Comparison of ENCODE assay signal across 19 cellular contexts in the genomic region with DNA sequence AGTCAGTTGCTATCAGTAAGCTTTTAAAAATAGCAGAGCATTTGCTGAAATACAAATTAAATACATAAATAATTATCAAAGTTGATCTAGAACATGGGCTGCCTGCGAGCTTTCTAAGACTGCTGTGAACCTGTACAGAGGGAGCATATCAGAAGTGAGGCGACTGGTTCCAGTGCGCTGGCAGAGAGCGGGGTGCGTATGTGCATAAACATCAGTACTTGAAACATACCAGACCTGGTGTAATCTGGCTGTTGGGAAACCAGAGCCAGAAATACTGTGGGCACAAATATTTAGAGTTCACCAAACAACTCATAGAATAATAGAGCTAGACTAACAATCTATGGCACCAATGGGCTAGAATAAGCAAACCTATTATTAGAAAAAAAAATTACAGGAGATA. TPM values are rescaled to one million over a fixed set of nuclear protein-coding genes. Genes with fewer than 3 reads are reported as not detected.
A peak's percentile ranks its signal among the peaks of the same experiment; 100 is the strongest.
DNase-seq lines count a peak whose midpoint lies in the region; ATAC-seq and TF ChIP-seq lines count a peak whose summit lies in the region.
"Had no signal": no experiment of that assay in that cellular context is flagged by ENCODE, and none has a peak within 500 bp of the region (broad histone marks: within the 10 kb centered on the region; RNA-seq: fewer than 3 reads in every experiment).

No MANE protein-coding gene starts in this region.

- H3K9me3 Mint-ChIP-seq in activated naive CD4-positive, alpha-beta T cell treated with anti-CD3 and anti-CD28 coated beads, Interleukin-2, amount 50 U/mL, for 24 hours: no peaks in the 10 kb centered on the region
- H3K9me3 Mint-ChIP-seq: CD8-positive, alpha-beta T cell had no signal

- peaks cover 11% of the 10 kb centered on the region for H3K36me3 Mint-ChIP-seq in activated naive CD4-positive, alpha-beta T cell treated with anti-CD3 and anti-CD28 coated beads, Interleukin-2, amount 50 U/mL, for 24 hours

- H3K4me1 Mint-ChIP-seq in activated naive CD4-positive, alpha-beta T cell treated with anti-CD3 and anti-CD28 coated beads, Interleukin-2, amount 50 U/mL, for 24 hours: peaks cover under 1% of the 10 kb centered on the region

- TF ChIP-seq POLR2A in sigmoid colon (IDR thresholded peaks at IDR 0.05): no peak
- TF ChIP-seq POLR2A in right lobe of liver (IDR thresholded peaks at IDR 0.05): no peak

- ATAC-seq in GM21367 (IDR thresholded peaks at IDR 0.05; ENCODE audit: unreplicated experiment) (no peak), right lobe of liver (no peak)
- ATAC-seq: CD8-positive, alpha-beta T cell had no signal

- DNase-seq in activated naive CD4-positive, alpha-beta T cell (lab: John Stamatoyannopoulos, UW): no peak
- DNase-seq in fibroblast of villous mesenchyme (ENCODE audit: low read depth) (peak; percentile 15), mucosa of gallbladder (ENCODE audit: low spot score) (peak; percentile 24), sigmoid colon (peak; percentile 76), hippocampal formation (lab: John Stamatoyannopoulos, UW) (no peak), right lobe of liver (no peak)
- DNase-seq: AML-193; C1 segment of cervical spinal cord; CD8-positive, alpha-beta T cell; DND-41; Karpas-422; NCI-H1694; NCI-H2081; NCI-H2171; NCI-H345; NCI-H524 treated with DMSO at 0.1 percent for 48 hours; OCI-M1 had no signal

- intact Hi-C loops in sigmoid colon (cut with DNase I): no loop called here
- intact Hi-C loops in right lobe of liver (cut with DNase I): no loop called here

- H3K4me3 ChIP-seq in fibroblast of villous mesenchyme (ENCODE audit: low read depth, low read length) (no peak overlapping the region), sigmoid colon (no peak overlapping the region), right lobe of liver (no peak overlapping the region)

- H3K27me3 Mint-ChIP-seq in activated naive CD4-positive, alpha-beta T cell treated with anti-CD3 and anti-CD28 coated beads, Interleukin-2, amount 50 U/mL, for 24 hours: no peaks in the 10 kb centered on the region

- no peaks in the 10 kb centered on the region for H3K27me3 ChIP-seq in sigmoid colon
- H3K27me3 ChIP-seq in right lobe of liver: no peaks in the 10 kb centered on the region

- no peaks in the 10 kb centered on the region for H3K9me3 ChIP-seq in sigmoid colon
- no peaks in the 10 kb centered on the region for H3K9me3 ChIP-seq in right lobe of liver

- peak overlapping the region in 3 of 4 donors; percentile 63 to 75 (median 70) for H3K27ac ChIP-seq in sigmoid colon
- H3K27ac ChIP-seq in right lobe of liver: no peak overlapping the region

- TF ChIP-seq EP300 in sigmoid colon (IDR thresholded peaks at IDR 0.05): peak in 2 of 4 donors; percentile 4 to 47

- H3K4me1 ChIP-seq in sigmoid colon (peaks cover 0 to 16% (median 5%) of the 10 kb centered on the region in 4 donors), right lobe of liver (no peaks in the 10 kb centered on the region)

- H3K36me3 ChIP-seq in sigmoid colon: peaks cover 22 to 97% (median 54%) of the 10 kb centered on the region in 4 donors
- peaks cover 7 to 98% (median 60%) of the 10 kb centered on the region in 4 donors for H3K36me3 ChIP-seq in right lobe of liver

- WGBS in sigmoid colon, 2 donors: 95 to 98% methylated on average over 5 of the region's 5 CpGs
- WGBS in right lobe of liver (ENCODE audit: insufficient coverage, low coverage, low lambda C conversion rate, missing lambda C conversion rate): 88% methylated on average over 5 of the region's 5 CpGs

- peak overlapping the region; percentile 41 for H3K27ac Mint-ChIP-seq in activated naive CD4-positive, alpha-beta T cell treated with anti-CD3 and anti-CD28 coated beads, Interleukin-2, amount 50 U/mL, for 24 hours
- H3K27ac Mint-ChIP-seq: CD8-positive, alpha-beta T cell had no signal

- no peak overlapping the region for H3K4me3 Mint-ChIP-seq in activated naive CD4-positive, alpha-beta T cell treated with anti-CD3 and anti-CD28 coated beads, Interleukin-2, amount 50 U/mL, for 24 hours
- H3K4me3 Mint-ChIP-seq: CD8-positive, alpha-beta T cell had no signal

- TF ChIP-seq CTCF in fibroblast of villous mesenchyme (IDR thresholded peaks at IDR 0.05; ENCODE audit: insufficient read depth, low read depth, low read length) (no peak), sigmoid colon (IDR thresholded peaks at IDR 0.05) (no peak), right lobe of liver (IDR thresholded peaks at IDR 0.05) (no peak)

RNA-seq across cellular contexts. Expression of gene PDIA6, which starts 27.3 kb away (rescaled TPM):
- total RNA-seq in fibroblast of villous mesenchyme (276 and 412 TPM in 2 replicates), mucosa of gallbladder (213 TPM), sigmoid colon (10 to 100 TPM; 57.3 to 90.3 (median 81.0) TPM), right lobe of liver (100 to 1,000 TPM; 141 to 232 (median 191) TPM)
- polyA plus RNA-seq in sigmoid colon: 100 to 1,000 TPM in 1 of 3 donors, 10 to 100 TPM in 2; 31.8 to 211 (median 64.0) TPM

Comparison
In these comparisons a context has a peak if more than half of its experiments do, and no peak if none do; other contexts are left out.
1. DNase-seq: peak in fibroblast of villous mesenchyme (single experiment), mucosa of gallbladder (single experiment) and sigmoid colon (single experiment); none in activated naive CD4-positive, alpha-beta T cell (0 of 4), hippocampal formation (0 of 2) and right lobe of liver (0 of 3).
2. H3K27ac ChIP-seq: peak in sigmoid colon (3 of 4); none in right lobe of liver (0 of 3).